1 cellular context compared by ENCODE assay signal in the genomic region with DNA sequence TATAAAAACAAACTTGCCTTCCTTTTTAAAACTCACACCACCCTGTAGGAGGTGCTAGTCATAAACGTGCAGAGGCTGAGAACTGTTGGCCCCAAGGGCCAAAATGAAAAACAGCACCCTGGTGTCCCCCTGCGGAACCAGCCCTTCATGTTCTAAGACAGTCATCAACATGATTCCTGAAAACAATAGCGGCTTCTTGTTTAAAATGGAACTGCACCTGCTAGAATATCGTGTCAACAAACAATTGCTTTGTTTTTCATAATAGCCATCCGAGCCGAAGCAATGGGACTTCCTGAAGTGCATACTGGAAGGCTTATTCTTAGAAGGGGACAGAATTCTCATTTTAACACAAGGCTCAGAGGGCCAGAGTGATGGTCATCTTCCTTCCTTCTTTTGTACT.
TF ChIP-seq lines count a peak whose summit lies in the region.

No MANE protein-coding gene starts in this region.

TF ChIP-seq in WTC11, 78 proteins besides CTCF, POLR2A, EP300 and RAD21 (continued from another document):
- TF ChIP-seq GRHL2 (CRISPR knock-in tag; IDR thresholded peaks at IDR 0.05; ENCODE audit: insufficient replicate concordance, severe bottlenecking) (no peak), SP1 (CRISPR knock-in tag; conservative IDR thresholded peaks at IDR 0.05) (no peak), ZBTB21 (CRISPR knock-in tag; IDR thresholded peaks at IDR 0.05; ENCODE audit: borderline replicate concordance) (no peak), ELF4 (CRISPR knock-in tag; IDR thresholded peaks at IDR 0.05; ENCODE audit: low read depth) (no peak), SOX15 (CRISPR knock-in tag; IDR thresholded peaks at IDR 0.05) (no peak)
- TF ChIP-seq, protein P1, sequence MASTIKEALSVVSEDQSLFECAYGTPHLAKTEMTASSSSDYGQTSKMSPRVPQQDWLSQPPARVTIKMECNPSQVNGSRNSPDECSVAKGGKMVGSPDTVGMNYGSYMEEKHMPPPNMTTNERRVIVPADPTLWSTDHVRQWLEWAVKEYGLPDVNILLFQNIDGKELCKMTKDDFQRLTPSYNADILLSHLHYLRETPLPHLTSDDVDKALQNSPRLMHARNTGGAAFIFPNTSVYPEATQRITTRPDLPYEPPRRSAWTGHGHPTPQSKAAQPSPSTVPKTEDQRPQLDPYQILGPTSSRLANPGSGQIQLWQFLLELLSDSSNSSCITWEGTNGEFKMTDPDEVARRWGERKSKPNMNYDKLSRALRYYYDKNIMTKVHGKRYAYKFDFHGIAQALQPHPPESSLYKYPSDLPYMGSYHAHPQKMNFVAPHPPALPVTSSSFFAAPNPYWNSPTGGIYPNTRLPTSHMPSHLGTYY (CRISPR knock-in tag; IDR thresholded peaks at IDR 0.05) = no peak
- TF ChIP-seq, protein P2, sequence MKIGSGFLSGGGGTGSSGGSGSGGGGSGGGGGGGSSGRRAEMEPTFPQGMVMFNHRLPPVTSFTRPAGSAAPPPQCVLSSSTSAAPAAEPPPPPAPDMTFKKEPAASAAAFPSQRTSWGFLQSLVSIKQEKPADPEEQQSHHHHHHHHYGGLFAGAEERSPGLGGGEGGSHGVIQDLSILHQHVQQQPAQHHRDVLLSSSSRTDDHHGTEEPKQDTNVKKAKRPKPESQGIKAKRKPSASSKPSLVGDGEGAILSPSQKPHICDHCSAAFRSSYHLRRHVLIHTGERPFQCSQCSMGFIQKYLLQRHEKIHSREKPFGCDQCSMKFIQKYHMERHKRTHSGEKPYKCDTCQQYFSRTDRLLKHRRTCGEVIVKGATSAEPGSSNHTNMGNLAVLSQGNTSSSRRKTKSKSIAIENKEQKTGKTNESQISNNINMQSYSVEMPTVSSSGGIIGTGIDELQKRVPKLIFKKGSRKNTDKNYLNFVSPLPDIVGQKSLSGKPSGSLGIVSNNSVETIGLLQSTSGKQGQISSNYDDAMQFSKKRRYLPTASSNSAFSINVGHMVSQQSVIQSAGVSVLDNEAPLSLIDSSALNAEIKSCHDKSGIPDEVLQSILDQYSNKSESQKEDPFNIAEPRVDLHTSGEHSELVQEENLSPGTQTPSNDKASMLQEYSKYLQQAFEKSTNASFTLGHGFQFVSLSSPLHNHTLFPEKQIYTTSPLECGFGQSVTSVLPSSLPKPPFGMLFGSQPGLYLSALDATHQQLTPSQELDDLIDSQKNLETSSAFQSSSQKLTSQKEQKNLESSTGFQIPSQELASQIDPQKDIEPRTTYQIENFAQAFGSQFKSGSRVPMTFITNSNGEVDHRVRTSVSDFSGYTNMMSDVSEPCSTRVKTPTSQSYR (CRISPR knock-in tag; IDR thresholded peaks at IDR 0.05) = no peak
- TF ChIP-seq, protein P3, sequence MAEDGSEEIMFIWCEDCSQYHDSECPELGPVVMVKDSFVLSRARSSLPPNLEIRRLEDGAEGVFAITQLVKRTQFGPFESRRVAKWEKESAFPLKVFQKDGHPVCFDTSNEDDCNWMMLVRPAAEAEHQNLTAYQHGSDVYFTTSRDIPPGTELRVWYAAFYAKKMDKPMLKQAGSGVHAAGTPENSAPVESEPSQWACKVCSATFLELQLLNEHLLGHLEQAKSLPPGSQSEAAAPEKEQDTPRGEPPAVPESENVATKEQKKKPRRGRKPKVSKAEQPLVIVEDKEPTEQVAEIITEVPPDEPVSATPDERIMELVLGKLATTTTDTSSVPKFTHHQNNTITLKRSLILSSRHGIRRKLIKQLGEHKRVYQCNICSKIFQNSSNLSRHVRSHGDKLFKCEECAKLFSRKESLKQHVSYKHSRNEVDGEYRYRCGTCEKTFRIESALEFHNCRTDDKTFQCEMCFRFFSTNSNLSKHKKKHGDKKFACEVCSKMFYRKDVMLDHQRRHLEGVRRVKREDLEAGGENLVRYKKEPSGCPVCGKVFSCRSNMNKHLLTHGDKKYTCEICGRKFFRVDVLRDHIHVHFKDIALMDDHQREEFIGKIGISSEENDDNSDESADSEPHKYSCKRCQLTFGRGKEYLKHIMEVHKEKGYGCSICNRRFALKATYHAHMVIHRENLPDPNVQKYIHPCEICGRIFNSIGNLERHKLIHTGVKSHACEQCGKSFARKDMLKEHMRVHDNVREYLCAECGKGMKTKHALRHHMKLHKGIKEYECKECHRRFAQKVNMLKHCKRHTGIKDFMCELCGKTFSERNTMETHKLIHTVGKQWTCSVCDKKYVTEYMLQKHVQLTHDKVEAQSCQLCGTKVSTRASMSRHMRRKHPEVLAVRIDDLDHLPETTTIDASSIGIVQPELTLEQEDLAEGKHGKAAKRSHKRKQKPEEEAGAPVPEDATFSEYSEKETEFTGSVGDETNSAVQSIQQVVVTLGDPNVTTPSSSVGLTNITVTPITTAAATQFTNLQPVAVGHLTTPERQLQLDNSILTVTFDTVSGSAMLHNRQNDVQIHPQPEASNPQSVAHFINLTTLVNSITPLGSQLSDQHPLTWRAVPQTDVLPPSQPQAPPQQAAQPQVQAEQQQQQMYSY (CRISPR knock-in tag; IDR thresholded peaks at IDR 0.05) = no peak
- TF ChIP-seq, protein P4, sequence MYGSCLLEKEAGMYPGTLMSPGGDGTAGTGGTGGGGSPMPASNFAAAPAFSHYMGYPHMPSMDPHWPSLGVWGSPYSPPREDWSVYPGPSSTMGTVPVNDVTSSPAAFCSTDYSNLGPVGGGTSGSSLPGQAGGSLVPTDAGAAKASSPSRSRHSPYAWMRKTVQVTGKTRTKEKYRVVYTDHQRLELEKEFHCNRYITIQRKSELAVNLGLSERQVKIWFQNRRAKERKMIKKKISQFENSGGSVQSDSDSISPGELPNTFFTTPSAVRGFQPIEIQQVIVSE (CRISPR knock-in tag; IDR thresholded peaks at IDR 0.05; ENCODE audit: borderline replicate concordance) = no peak
- TF ChIP-seq, protein P5, sequence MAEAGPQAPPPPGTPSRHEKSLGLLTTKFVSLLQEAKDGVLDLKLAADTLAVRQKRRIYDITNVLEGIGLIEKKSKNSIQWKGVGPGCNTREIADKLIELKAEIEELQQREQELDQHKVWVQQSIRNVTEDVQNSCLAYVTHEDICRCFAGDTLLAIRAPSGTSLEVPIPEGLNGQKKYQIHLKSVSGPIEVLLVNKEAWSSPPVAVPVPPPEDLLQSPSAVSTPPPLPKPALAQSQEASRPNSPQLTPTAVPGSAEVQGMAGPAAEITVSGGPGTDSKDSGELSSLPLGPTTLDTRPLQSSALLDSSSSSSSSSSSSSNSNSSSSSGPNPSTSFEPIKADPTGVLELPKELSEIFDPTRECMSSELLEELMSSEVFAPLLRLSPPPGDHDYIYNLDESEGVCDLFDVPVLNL (CRISPR knock-in tag; IDR thresholded peaks at IDR 0.05; ENCODE audit: borderline replicate concordance, low read depth) = no peak
- TF ChIP-seq, protein P6, sequence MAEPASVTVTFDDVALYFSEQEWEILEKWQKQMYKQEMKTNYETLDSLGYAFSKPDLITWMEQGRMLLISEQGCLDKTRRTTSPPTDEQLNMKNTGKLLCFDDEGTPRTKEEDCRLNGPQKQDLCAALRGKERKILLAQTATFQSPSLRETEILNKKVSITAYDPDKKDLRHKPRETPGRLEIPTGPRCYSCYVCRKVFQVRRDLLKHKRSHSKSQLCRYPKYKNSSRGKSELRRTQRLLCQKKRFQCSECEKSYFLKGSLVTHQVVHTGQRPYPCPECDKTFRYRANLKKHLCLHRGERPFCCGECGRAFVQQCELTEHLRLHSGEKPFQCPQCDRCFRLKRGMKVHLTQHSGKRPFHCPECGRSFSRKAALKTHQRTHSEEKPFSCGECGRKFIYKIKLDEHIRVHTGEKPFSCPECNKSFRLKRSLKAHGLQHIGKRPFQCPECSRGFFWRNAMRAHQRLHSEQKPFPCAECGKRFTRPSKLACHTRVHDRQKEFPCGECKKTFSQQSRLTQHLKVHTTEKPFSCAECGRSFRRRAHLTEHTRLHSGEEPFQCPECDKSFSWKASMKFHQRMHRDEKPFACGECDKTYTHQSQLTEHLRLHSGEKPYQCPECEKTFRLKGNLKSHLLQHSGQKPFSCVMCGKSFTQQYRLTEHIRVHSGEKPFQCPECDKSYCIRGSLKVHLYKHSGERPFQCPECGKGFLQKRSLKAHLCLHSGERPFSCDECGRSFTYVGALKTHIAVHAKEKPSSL (CRISPR knock-in tag; conservative IDR thresholded peaks at IDR 0.05) = no peak
- TF ChIP-seq, protein P7, sequence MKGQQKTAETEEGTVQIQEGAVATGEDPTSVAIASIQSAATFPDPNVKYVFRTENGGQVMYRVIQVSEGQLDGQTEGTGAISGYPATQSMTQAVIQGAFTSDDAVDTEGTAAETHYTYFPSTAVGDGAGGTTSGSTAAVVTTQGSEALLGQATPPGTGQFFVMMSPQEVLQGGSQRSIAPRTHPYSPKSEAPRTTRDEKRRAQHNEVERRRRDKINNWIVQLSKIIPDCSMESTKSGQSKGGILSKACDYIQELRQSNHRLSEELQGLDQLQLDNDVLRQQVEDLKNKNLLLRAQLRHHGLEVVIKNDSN (CRISPR knock-in tag; IDR thresholded peaks at IDR 0.05) = no peak
